In genomic region chr14:43360239-43360638, GRCh38 we compare ENCODE assay signal across 31 cellular contexts.
"Had no signal": no experiment of that assay in that cellular context is flagged by ENCODE, and none has a peak within 500 bp of the region (broad histone marks: within the 10 kb centered on the region; RNA-seq: fewer than 3 reads in every experiment).

No MANE protein-coding gene starts in this region.

- H3K27me3 Mint-ChIP-seq: activated CD4-positive, alpha-beta memory T cell treated with anti-CD3 and anti-CD28 coated beads for 36 hours; activated CD4-positive, alpha-beta T cell treated with anti-CD3 and anti-CD28 coated beads for 36 hours; activated CD4-positive, alpha-beta T cell treated with anti-CD3 and anti-CD28 coated beads, Interleukin-2, amount 10 ng/mL, durations not matched to agents 24 days and 14 days; activated CD8-positive, alpha-beta memory T cell treated with anti-CD3 and anti-CD28 coated beads, Interleukin-2, amount 10 ng/mL, durations not matched to agents 7 days and 5 days; activated naive CD4-positive, alpha-beta T cell treated with anti-CD3 and anti-CD28 coated beads, Interleukin-2, amount 50 U/mL, for 24 hours; activated naive CD8-positive, alpha-beta T cell treated with anti-CD3 and anti-CD28 coated beads for 36 hours; activated naive CD8-positive, alpha-beta T cell treated with anti-CD3 and anti-CD28 coated beads, Interleukin-2, amount 50 U/mL, for 24 hours; effector memory CD8-positive, alpha-beta T cell had no signal

- H3K4me3 ChIP-seq: adrenal gland, body of pancreas, esophagus muscularis mucosa, gastrocnemius medialis had no signal

- H3K4me1 ChIP-seq: adrenal gland, esophagus muscularis mucosa, foreskin keratinocyte, gastrocnemius medialis had no signal

- H3K4me3 Mint-ChIP-seq: activated CD4-positive, alpha-beta memory T cell treated with anti-CD3 and anti-CD28 coated beads for 36 hours; activated CD4-positive, alpha-beta T cell treated with anti-CD3 and anti-CD28 coated beads for 36 hours; activated CD4-positive, alpha-beta T cell treated with anti-CD3 and anti-CD28 coated beads, Interleukin-2, amount 10 ng/mL, durations not matched to agents 24 days and 14 days; activated CD8-positive, alpha-beta memory T cell treated with anti-CD3 and anti-CD28 coated beads, Interleukin-2, amount 10 ng/mL, durations not matched to agents 7 days and 5 days; activated CD8-positive, alpha-beta T cell treated with anti-CD3 and anti-CD28 coated beads, Interleukin-2, amount 10 ng/mL, durations not matched to agents 7 days and 5 days; activated naive CD4-positive, alpha-beta T cell treated with anti-CD3 and anti-CD28 coated beads for 36 hours; activated naive CD4-positive, alpha-beta T cell treated with anti-CD3 and anti-CD28 coated beads, Interleukin-2, amount 50 U/mL, for 24 hours; activated naive CD8-positive, alpha-beta T cell treated with anti-CD3 and anti-CD28 coated beads for 36 hours; activated naive CD8-positive, alpha-beta T cell treated with anti-CD3 and anti-CD28 coated beads, Interleukin-2, amount 50 U/mL, for 24 hours; activated T-helper 1 cell treated with anti-CD3 and anti-CD28 coated beads, Interleukin-12 subunit alpha, Interleukin-12 subunit beta, Interleukin-2, Interleukin-4 antibody, amounts not matched to agents 30 ng/mL and 10 ng/mL and 1 ng/mL, durations not matched to agents 14 hours and 24 hours and 36 hours; effector memory CD8-positive, alpha-beta T cell had no signal

- H3K9me3 Mint-ChIP-seq: activated CD4-positive, alpha-beta memory T cell treated with anti-CD3 and anti-CD28 coated beads for 36 hours; activated naive CD8-positive, alpha-beta T cell treated with anti-CD3 and anti-CD28 coated beads for 36 hours had no signal

- H3K4me1 Mint-ChIP-seq: activated CD4-positive, alpha-beta T cell treated with anti-CD3 and anti-CD28 coated beads for 36 hours; activated CD4-positive, alpha-beta T cell treated with anti-CD3 and anti-CD28 coated beads, Interleukin-2, amount 10 ng/mL, durations not matched to agents 24 days and 14 days; activated CD8-positive, alpha-beta memory T cell treated with anti-CD3 and anti-CD28 coated beads, Interleukin-2, amount 10 ng/mL, durations not matched to agents 7 days and 5 days; activated naive CD4-positive, alpha-beta T cell treated with anti-CD3 and anti-CD28 coated beads, Interleukin-2, amount 50 U/mL, for 24 hours; activated naive CD8-positive, alpha-beta T cell treated with anti-CD3 and anti-CD28 coated beads for 36 hours; activated naive CD8-positive, alpha-beta T cell treated with anti-CD3 and anti-CD28 coated beads, Interleukin-2, amount 50 U/mL, for 24 hours had no signal

- H3K27ac ChIP-seq: adrenal gland, body of pancreas, esophagus muscularis mucosa, foreskin keratinocyte, gastrocnemius medialis had no signal

- DNase-seq: activated CD4-positive, alpha-beta memory T cell treated with anti-CD3 and anti-CD28 coated beads for 36 hours; activated CD4-positive, alpha-beta T cell treated with anti-CD3 and anti-CD28 coated beads for 36 hours; activated CD4-positive, alpha-beta T cell treated with anti-CD3 and anti-CD28 coated beads, Interleukin-2, amount 10 ng/mL, durations not matched to agents 24 days and 14 days; activated CD4-positive, CD25-positive, alpha-beta regulatory T cell; activated CD4-positive, CD25-positive, alpha-beta regulatory T cell treated with anti-CD3 and anti-CD28 coated beads, Interleukin-2, amount 50 U/mL, for 72 hours; activated CD8-positive, alpha-beta memory T cell treated with anti-CD3 and anti-CD28 coated beads, Interleukin-2, amount 10 ng/mL, durations not matched to agents 7 days and 5 days; activated CD8-positive, alpha-beta memory T cell treated with anti-CD3 and anti-CD28 coated beads, Interleukin-2, amount 50 U/mL, for 4 hours; activated CD8-positive, alpha-beta T cell treated with anti-CD3 and anti-CD28 coated beads, Interleukin-2, amount 10 ng/mL, durations not matched to agents 7 days and 5 days; activated effector memory CD4-positive, alpha-beta T cell treated with anti-CD3 and anti-CD28 coated beads, Interleukin-2, amount 50 U/mL, for 16 hours; activated naive CD4-positive, alpha-beta T cell treated with anti-CD3 and anti-CD28 coated beads for 36 hours; activated naive CD8-positive, alpha-beta T cell treated with anti-CD3 and anti-CD28 coated beads for 36 hours; activated naive CD8-positive, alpha-beta T cell treated with anti-CD3 and anti-CD28 coated beads, Interleukin-2, amount 50 U/mL, for 24 hours; activated T-cell treated with anti-CD3 and anti-CD28 coated beads, Interleukin-2, amount 50 U/mL, for 1 hour; activated T-cell treated with anti-CD3 and anti-CD28 coated beads, Interleukin-2, amount 50 U/mL, for 48 hours; adrenal gland; amygdala; body of pancreas; caudate nucleus; cortex of kidney; dermis blood vessel endothelial cell; effector CD4-positive, alpha-beta T cell; effector memory CD8-positive, alpha-beta T cell; erythroblast; foreskin keratinocyte; gastrocnemius medialis; glutamatergic neuron; T-helper 2 cell had no signal

- H3K27me3 ChIP-seq: adrenal gland, body of pancreas, esophagus muscularis mucosa, foreskin keratinocyte, gastrocnemius medialis had no signal

- H3K36me3 Mint-ChIP-seq: activated CD4-positive, alpha-beta memory T cell treated with anti-CD3 and anti-CD28 coated beads for 36 hours; activated CD8-positive, alpha-beta memory T cell treated with anti-CD3 and anti-CD28 coated beads, Interleukin-2, amount 10 ng/mL, durations not matched to agents 7 days and 5 days; activated naive CD4-positive, alpha-beta T cell treated with anti-CD3 and anti-CD28 coated beads, Interleukin-2, amount 50 U/mL, for 24 hours; activated naive CD8-positive, alpha-beta T cell treated with anti-CD3 and anti-CD28 coated beads for 36 hours had no signal

- H3K9me3 ChIP-seq: adrenal gland, body of pancreas, esophagus muscularis mucosa, gastrocnemius medialis had no signal

- H3K27ac Mint-ChIP-seq: activated CD4-positive, alpha-beta memory T cell treated with anti-CD3 and anti-CD28 coated beads for 36 hours; activated CD4-positive, alpha-beta T cell treated with anti-CD3 and anti-CD28 coated beads for 36 hours; activated CD4-positive, alpha-beta T cell treated with anti-CD3 and anti-CD28 coated beads, Interleukin-2, amount 10 ng/mL, durations not matched to agents 24 days and 14 days; activated CD8-positive, alpha-beta memory T cell treated with anti-CD3 and anti-CD28 coated beads, Interleukin-2, amount 10 ng/mL, durations not matched to agents 7 days and 5 days; activated CD8-positive, alpha-beta T cell treated with anti-CD3 and anti-CD28 coated beads, Interleukin-2, amount 10 ng/mL, durations not matched to agents 7 days and 5 days; activated naive CD4-positive, alpha-beta T cell treated with anti-CD3 and anti-CD28 coated beads for 36 hours; activated naive CD4-positive, alpha-beta T cell treated with anti-CD3 and anti-CD28 coated beads, Interleukin-2, amount 50 U/mL, for 24 hours; activated naive CD8-positive, alpha-beta T cell treated with anti-CD3 and anti-CD28 coated beads for 36 hours; activated naive CD8-positive, alpha-beta T cell treated with anti-CD3 and anti-CD28 coated beads, Interleukin-2, amount 50 U/mL, for 24 hours; activated T-helper 1 cell treated with anti-CD3 and anti-CD28 coated beads, Interleukin-12 subunit alpha, Interleukin-12 subunit beta, Interleukin-2, Interleukin-4 antibody, amounts not matched to agents 30 ng/mL and 10 ng/mL and 1 ng/mL, durations not matched to agents 14 hours and 24 hours and 36 hours; activated T-helper 2 cell treated with anti-CD3 and anti-CD28 coated beads, Interferon-gamma antibody, Interleukin-2, Interleukin-4, amounts not matched to agents 10 μg/mL and 5 μg/mL and 100 μg/mL, durations not matched to agents 14 hours and 24 hours and 36 hours; effector memory CD8-positive, alpha-beta T cell had no signal

- H3K36me3 ChIP-seq: adrenal gland, esophagus muscularis mucosa, gastrocnemius medialis had no signal

- ATAC-seq: activated CD4-positive, alpha-beta T cell treated with anti-CD3 and anti-CD28 coated beads for 36 hours; activated CD8-positive, alpha-beta memory T cell treated with anti-CD3 and anti-CD28 coated beads, Interleukin-2, amount 10 ng/mL, durations not matched to agents 7 days and 5 days; activated CD8-positive, alpha-beta T cell treated with anti-CD3 and anti-CD28 coated beads, Interleukin-2, amount 10 ng/mL, durations not matched to agents 7 days and 5 days; activated naive CD8-positive, alpha-beta T cell treated with anti-CD3 and anti-CD28 coated beads, Interleukin-2, amount 50 U/mL, for 24 hours; body of pancreas; effector memory CD8-positive, alpha-beta T cell; foreskin keratinocyte; gastrocnemius medialis had no signal
